Comparison of ENCODE assay signal across 18 cellular contexts in genomic region chr19:30754162-30754561, GRCh38.
DNase-seq lines count a peak whose midpoint lies in the region; ATAC-seq and TF ChIP-seq lines count a peak whose summit lies in the region.
"Had no signal": no experiment of that assay in that cellular context is flagged by ENCODE, and none has a peak within 500 bp of the region (broad histone marks: within the 10 kb centered on the region; RNA-seq: fewer than 3 reads in every experiment).

No MANE protein-coding gene starts in this region.

- no peaks in the 10 kb centered on the region for H3K27me3 ChIP-seq in right atrium auricular region
- H3K27me3 ChIP-seq in BLaER1 = no peaks in the 10 kb centered on the region
- peaks cover 0 to 6% (median 0%) of the 10 kb centered on the region in 7 donors for H3K27me3 ChIP-seq in heart right ventricle
- H3K27me3 ChIP-seq in gastrocnemius medialis = no peaks in the 10 kb centered on the region
- H3K27me3 ChIP-seq in tibial artery = no peaks in the 10 kb centered on the region

- H3K4me3 ChIP-seq in right atrium auricular region = no peak overlapping the region
- no peak overlapping the region for H3K4me3 ChIP-seq in BLaER1
- no peak overlapping the region for H3K4me3 ChIP-seq in heart right ventricle
- H3K4me3 ChIP-seq in gastrocnemius medialis = no peak overlapping the region
- no peak overlapping the region for H3K4me3 ChIP-seq in tibial artery

- no peaks in the 10 kb centered on the region for H4K20me1 ChIP-seq in BLaER1

- no peak for DNase-seq in Right ventricle myocardium superior
- DNase-seq in right atrium auricular region (ENCODE audit: low spot score) = no peak
- DNase-seq in heart right ventricle = no peak
- no peak for DNase-seq in gastrocnemius medialis
- no peak for DNase-seq in tibial artery
- no peak for DNase-seq in iPS-NIHi11 (ENCODE audit: low spot score)
- DNase-seq: ACHN; AML-193; Calu3; CD8-positive, alpha-beta T cell; DMS79 treated with DMSO at 0.1 percent for 48 hours; GF-D8; GOT3; H7; HFFc6; IMR-90 had no signal

- ATAC-seq in Right ventricle myocardium superior (ENCODE audit: poor library complexity) (peak; percentile 82), heart right ventricle (peak; percentile 25 to 91 (median 81)), gastrocnemius medialis (peak; percentile 71 to 79)
- ATAC-seq: CD8-positive, alpha-beta T cell; HCT116 had no signal

- TF ChIP-seq CTCF in right atrium auricular region (IDR thresholded peaks at IDR 0.05) (no peak), heart right ventricle (IDR thresholded peaks at IDR 0.05) (no peak), gastrocnemius medialis (IDR thresholded peaks at IDR 0.05 in 4 of 5, conservative IDR thresholded peaks at IDR 0.05 in 1 of 5) (no peak), tibial artery (IDR thresholded peaks at IDR 0.05) (no peak)

- peaks cover 0 to 19% of the 10 kb centered on the region in 2 donors for H3K9me3 ChIP-seq in right atrium auricular region
- peaks cover 11% of the 10 kb centered on the region for H3K9me3 ChIP-seq in BLaER1
- peaks cover 0 to 23% (median 9%) of the 10 kb centered on the region in 11 donors for H3K9me3 ChIP-seq in heart right ventricle
- H3K9me3 ChIP-seq in gastrocnemius medialis = no peaks in the 10 kb centered on the region
- peaks cover 0 to 10% (median 0%) of the 10 kb centered on the region in 3 donors for H3K9me3 ChIP-seq in tibial artery

- H3K4me1 ChIP-seq in right atrium auricular region (no peaks in the 10 kb centered on the region), BLaER1 (peaks cover 23% of the 10 kb centered on the region), heart right ventricle (peaks cover 0 to 13% (median 0%) of the 10 kb centered on the region in 9 donors), gastrocnemius medialis (peaks cover 0 to 8% of the 10 kb centered on the region in 2 donors), tibial artery (no peaks in the 10 kb centered on the region)

- H3K27ac ChIP-seq in right atrium auricular region = no peak overlapping the region
- no peak overlapping the region for H3K27ac ChIP-seq in BLaER1
- H3K27ac ChIP-seq in heart right ventricle = no peak overlapping the region
- H3K27ac ChIP-seq in gastrocnemius medialis = no peak overlapping the region
- no peak overlapping the region for H3K27ac ChIP-seq in tibial artery

- in situ Hi-C loops in gastrocnemius medialis (cut with MboI; ENCODE audit: low sequenced_read_pairs in 4 of 4) = no loop called here

- whole genome bisulfite sequencing in heart right ventricle, 2 donors = 27 to 41% methylated on average over 1 of the region's 1 CpG

- intact Hi-C loops in Right ventricle myocardium superior (cut with DNase I) = no loop called here
- intact Hi-C loops in heart right ventricle (cut with DNase I) = no loop called here
- intact Hi-C loops in gastrocnemius medialis (cut with DNase I; ENCODE audit: low total_unique reads) = no loop called here
- intact Hi-C loops in tibial artery (cut with DNase I; ENCODE audit: low total_unique reads) = no loop called here

- peak overlapping the region; percentile 57 for H3K4me2 ChIP-seq in BLaER1

- no peak overlapping the region for H3K9ac ChIP-seq in BLaER1

- H3K36me3 ChIP-seq in right atrium auricular region = no peaks in the 10 kb centered on the region
- no peaks in the 10 kb centered on the region for H3K36me3 ChIP-seq in BLaER1
- H3K36me3 ChIP-seq in heart right ventricle = no peaks in the 10 kb centered on the region
- H3K36me3 ChIP-seq in gastrocnemius medialis = no peaks in the 10 kb centered on the region
- H3K36me3 ChIP-seq in tibial artery = no peaks in the 10 kb centered on the region

- no peak for TF ChIP-seq POLR2A in gastrocnemius medialis (IDR thresholded peaks at IDR 0.05)
